In genomic region chr4:55385201-55385649, GRCh38 we compare ENCODE assay signal across 15 cellular contexts. TPM values are rescaled to one million over a fixed set of nuclear protein-coding genes. Genes with fewer than 3 reads are reported as not detected.
DNase-seq lines count a peak whose midpoint lies in the region; ATAC-seq and TF ChIP-seq lines count a peak whose summit lies in the region.
"Had no signal": no experiment of that assay in that cellular context is flagged by ENCODE, and none has a peak within 500 bp of the region (broad histone marks: within the 10 kb centered on the region; RNA-seq: fewer than 3 reads in every experiment).

No MANE protein-coding gene starts in this region.

- no peak overlapping the region for H2AFZ ChIP-seq in trophoblast cell (ENCODE audit: insufficient read depth, low read length, poor library complexity)
- H2AFZ ChIP-seq: parathyroid adenoma had no signal

- H3K4me2 ChIP-seq in trophoblast cell (ENCODE audit: low read length): no peak overlapping the region

- no peak overlapping the region for H3K9ac ChIP-seq in trophoblast cell (ENCODE audit: low read length)
- H3K9ac ChIP-seq: parathyroid adenoma had no signal

- H3K23ac ChIP-seq in trophoblast cell (ENCODE audit: low read length): no peak overlapping the region

- H2BK12ac ChIP-seq in trophoblast cell (ENCODE audit: low read length): no peak overlapping the region

- in situ Hi-C loops in Panc1 (cut with HindIII; ENCODE audit: low pct_unique_long_range_greater_than_20kb, low sequenced_read_pairs): no loop called here
- in situ Hi-C loops in GM13976 (cut with MboI; ENCODE audit: low sequenced_read_pairs, unreplicated experiment): no loop called here

- intact Hi-C loops in Panc1 (cut with micrococcal nuclease; ENCODE audit: unreplicated experiment) (no loop called here), body of pancreas (cut with DNase I) (no loop called here)

- POLR2A ChIA-PET in Panc1 (lab: Charles Lee) (no interaction called here), RWPE1 (lab: Yijun Ruan, JAX; ENCODE audit: low non-redundant PET) (no interaction called here)

- ATAC-seq in Panc1 (peak; percentile 51; the same call in 1 of the 2 replicates), body of pancreas (no peak)

- H2AK5ac ChIP-seq in trophoblast cell (ENCODE audit: low read length): no peak overlapping the region

- no peak overlapping the region for H3K18ac ChIP-seq in trophoblast cell (ENCODE audit: low read length)

- no peak overlapping the region for H4K91ac ChIP-seq in trophoblast cell (ENCODE audit: low read depth, low read length)

- no TSS peak for BruUV-seq in Panc1 (replicated peaks; lab: Mats Ljungman, UMichigan)

- no peak overlapping the region for H3K4me3 ChIP-seq in Panc1 (ENCODE audit: low read depth in 2 of 2, low read length in 2 of 2)
- H3K4me3 ChIP-seq in body of pancreas: no peak overlapping the region
- no peak overlapping the region for H3K4me3 ChIP-seq in trophoblast cell (ENCODE audit: low read depth, low read length)
- H3K4me3 ChIP-seq in effector memory CD4-positive, alpha-beta T cell (ENCODE audit: insufficient read depth, low read depth, low read length, poor library complexity, severe bottlenecking): no peak overlapping the region
- H3K4me3 ChIP-seq: lower lobe of right lung, tibial nerve had no signal

- H4K8ac ChIP-seq in trophoblast cell (ENCODE audit: low read depth, low read length): no peak overlapping the region

- H2BK120ac ChIP-seq in trophoblast cell (ENCODE audit: insufficient read depth, low read length, poor library complexity): no peak overlapping the region

- H2BK5ac ChIP-seq in trophoblast cell (ENCODE audit: low read depth, low read length, poor library complexity): no peak overlapping the region

- H3K27ac ChIP-seq in Panc1 (ENCODE audit: low read length): no peak overlapping the region
- H3K27ac ChIP-seq in body of pancreas: peak overlapping the region in 3 of 4 donors; percentile 41 to 73 (median 48)
- H3K27ac ChIP-seq in trophoblast cell (ENCODE audit: low read depth, low read length): peak overlapping the region; percentile 47
- H3K27ac ChIP-seq in effector memory CD4-positive, alpha-beta T cell (ENCODE audit: insufficient read depth, low read length, poor library complexity, severe bottlenecking): no peak overlapping the region
- no peak overlapping the region for H3K27ac ChIP-seq in RWPE1
- H3K27ac ChIP-seq: lower lobe of right lung, parathyroid adenoma, tibial nerve had no signal

- TF ChIP-seq CTCF in Panc1 (IDR thresholded peaks at IDR 0.05): no peak
- TF ChIP-seq CTCF in body of pancreas (IDR thresholded peaks at IDR 0.05): no peak
- TF ChIP-seq CTCF in RWPE1 (conservative IDR thresholded peaks at IDR 0.05; ENCODE audit: low read depth): no peak
- no peak for TF ChIP-seq CTCF in GM13976 (IDR thresholded peaks at IDR 0.05; ENCODE audit: borderline replicate concordance, control extremely low read depth, extremely low read depth, insufficient read depth, missing control alignments)

- DNase-seq in H4 (ENCODE audit: low spot score) (peak; percentile 40), Panc1 (ENCODE audit: low read depth, low spot score) (no peak), body of pancreas (no peak), trophoblast cell (peak in 1 of 2 donors; percentile 56), RWPE1 (ENCODE audit: low spot score) (no peak), GM13976 (ENCODE audit: low spot score) (no peak)
- no peak for DNase-seq in effector memory CD4-positive, alpha-beta T cell
- DNase-seq: activated CD4-positive, alpha-beta T cell treated with anti-CD3 and anti-CD28 coated beads, Interleukin-2, amount 10 ng/mL, durations not matched to agents 7 days and 5 days; lower lobe of right lung; naive B cell; NCI-H2081; NCI-H69; T1000 had no signal

- H3K4me1 ChIP-seq in Panc1 (ENCODE audit: control insufficient read depth, insufficient read depth, low read length) (peaks cover 5% of the 10 kb centered on the region; the same call in 1 of the 2 replicates), body of pancreas (peaks cover 46% of the 10 kb centered on the region), trophoblast cell (ENCODE audit: control insufficient read depth in 1 of 2, insufficient read depth in 2 of 2, low read length in 2 of 2) (peaks cover 0 to 5% of the 10 kb centered on the region in 2 experiments)
- H3K4me1 ChIP-seq in effector memory CD4-positive, alpha-beta T cell (ENCODE audit: control insufficient read depth, insufficient read depth, low read length, poor library complexity, severe bottlenecking): no peaks in the 10 kb centered on the region
- H3K4me1 ChIP-seq: parathyroid adenoma, tibial nerve had no signal

- H3K27me3 ChIP-seq in Panc1 (ENCODE audit: control insufficient read depth, insufficient read depth, low read length) (no peaks in the 10 kb centered on the region), body of pancreas (no peaks in the 10 kb centered on the region), trophoblast cell (ENCODE audit: insufficient read depth, low read length) (no peaks in the 10 kb centered on the region)
- no peaks in the 10 kb centered on the region for H3K27me3 ChIP-seq in effector memory CD4-positive, alpha-beta T cell (replicated peaks; ENCODE audit: control insufficient read depth, insufficient read depth, low read length, poor library complexity, severe bottlenecking)
- H3K27me3 ChIP-seq: tibial nerve had no signal

- TF ChIP-seq POLR2A in body of pancreas (IDR thresholded peaks at IDR 0.05): no peak

- WGBS in body of pancreas, 2 donors: 36 to 52% methylated on average over 3 of the region's 3 CpGs
- WGBS in trophoblast cell (ENCODE audit: extremely low coverage, insufficient coverage, insufficient read length): no CpG with 5 or more reads among the region's 3 CpGs

- no peaks in the 10 kb centered on the region for H3K79me2 ChIP-seq in trophoblast cell (ENCODE audit: control insufficient read depth, insufficient read depth, low read length, poor library complexity)
- H3K79me2 ChIP-seq: parathyroid adenoma had no signal

- H3K79me1 ChIP-seq in trophoblast cell (ENCODE audit: low read length): no peaks in the 10 kb centered on the region

- no peaks in the 10 kb centered on the region for H3K9me3 ChIP-seq in Panc1 (ENCODE audit: control insufficient read depth, insufficient read depth, low read depth, low read length)
- no peaks in the 10 kb centered on the region for H3K9me3 ChIP-seq in body of pancreas
- no peaks in the 10 kb centered on the region for H3K9me3 ChIP-seq in trophoblast cell (ENCODE audit: insufficient read depth, low read depth, low read length)
- H3K9me3 ChIP-seq in effector memory CD4-positive, alpha-beta T cell (ENCODE audit: control insufficient read depth, low read length): no peaks in the 10 kb centered on the region
- H3K9me3 ChIP-seq: lower lobe of right lung, tibial nerve had no signal

- H3K36me3 ChIP-seq in Panc1 (ENCODE audit: control insufficient read depth, insufficient read depth, low read length) (no peaks in the 10 kb centered on the region), body of pancreas (replicated peaks in 1 of 2; ENCODE audit: insufficient read depth in 1 of 2, low read depth in 2 of 2) (no peaks in the 10 kb centered on the region), trophoblast cell (ENCODE audit: control insufficient read depth in 1 of 2, insufficient read depth in 2 of 2, low read length in 2 of 2) (no peaks in the 10 kb centered on the region)
- no peaks in the 10 kb centered on the region for H3K36me3 ChIP-seq in effector memory CD4-positive, alpha-beta T cell (ENCODE audit: control insufficient read depth, insufficient read depth, low read length)
- H3K36me3 ChIP-seq: lower lobe of right lung, tibial nerve had no signal

- H3K14ac ChIP-seq in trophoblast cell (ENCODE audit: low read length): no peak overlapping the region

- H3K4ac ChIP-seq in trophoblast cell (ENCODE audit: low read depth, low read length): no peak overlapping the region

- CTCF ChIA-PET in Panc1 (lab: Charles Lee): no interaction called here
- CTCF ChIA-PET in RWPE1 (lab: Yijun Ruan, JAX): interaction anchor here (0.6 kb wide), 1 partner anchor 17 kb away, joined by 3 read pairs; no protein-coding TSS in a partner anchor

- no peak overlapping the region for H4K12ac ChIP-seq in trophoblast cell (ENCODE audit: low read depth, low read length)

RNA-seq across cellular contexts. Expression of gene TMEM165, which starts 10.5 kb away (rescaled TPM):
- 104 and 124 TPM in 2 replicates for total RNA-seq in H4 (2014; rRNA removed; shearing (Covaris generic))
- total RNA-seq in Panc1 (2021; ENCODE audit: unreplicated experiment) (54.6 TPM), body of pancreas (100 to 1,000 TPM in 1 of 2 donors, 10 to 100 TPM in 1; 90.5 to 308 TPM)
- polyA plus RNA-seq in Panc1 (2012; ENCODE audit: insufficient read length): 55.3 TPM
- polyA plus RNA-seq in trophoblast cell (2013): 51.4 and 53.4 TPM in 2 replicates

RNA-seq across cellular contexts. Expression of gene SRD5A3, which starts 39.2 kb away (rescaled TPM):
- total RNA-seq in H4 (2014; rRNA removed; shearing (Covaris generic)): 9.1 and 22.8 TPM in 2 replicates
- 17.0 TPM for total RNA-seq in Panc1 (2021; ENCODE audit: unreplicated experiment)
- 13.3 TPM for polyA plus RNA-seq in Panc1 (2012; ENCODE audit: insufficient read length)
- total RNA-seq in body of pancreas: 10 to 100 TPM in 1 of 2 donors, 1 to 10 TPM in 1; 6.7 to 11.5 TPM
- polyA plus RNA-seq in trophoblast cell (2013): 11.9 and 12.1 TPM in 2 replicates

Comparison
In these comparisons a context has a peak if more than half of its experiments do, and no peak if none do; other contexts are left out.
1. H3K27ac ChIP-seq: peak in body of pancreas (3 of 4) and trophoblast cell (single experiment); none in Panc1 (single experiment), effector memory CD4-positive, alpha-beta T cell (single experiment) and RWPE1 (single experiment).